Comparison of ENCODE assay signal across 28 cellular contexts in genomic region chr2:59660262-59660661, GRCh38.
DNase-seq lines count a peak whose midpoint lies in the region; ATAC-seq, FAIRE-seq and TF ChIP-seq lines count a peak whose summit lies in the region.
"Had no signal": no experiment of that assay in that cellular context is flagged by ENCODE, and none has a peak within 500 bp of the region (broad histone marks: within the 10 kb centered on the region; RNA-seq: fewer than 3 reads in every experiment).

No MANE protein-coding gene starts in this region.

- no peaks in the 10 kb centered on the region for H3K36me3 ChIP-seq in HepG2 (replicated peaks in 1 of 2; ENCODE audit: control insufficient read depth in 1 of 2, insufficient read depth in 2 of 2, low read length in 2 of 2)
- no peaks in the 10 kb centered on the region for H3K36me3 ChIP-seq in right lobe of liver
- H3K36me3 ChIP-seq: BE2C; BLaER1; BLaER1 treated with 17β-estradiol and CSF1 and Interleukin-3, amounts not matched to agents 10 nM and 100 nM had no signal

- H3K4me3 ChIP-seq in HepG2 (replicated peaks in 1 of 3; ENCODE audit: insufficient read depth in 1 of 3, low read depth in 2 of 3, low read length in 3 of 3) (no peak overlapping the region), right lobe of liver (no peak overlapping the region)
- H3K4me3 ChIP-seq: A549; BLaER1; BLaER1 treated with 17β-estradiol and CSF1 and Interleukin-3, amounts not matched to agents 10 nM and 100 nM had no signal

- 17% methylated on average over 4 of the region's 4 CpGs for WGBS in HepG2 (ENCODE audit: low lambda C conversion rate)
- 49% methylated on average over 3 of the region's 4 CpGs for whole genome bisulfite sequencing in right lobe of liver (ENCODE audit: insufficient coverage, low coverage, low lambda C conversion rate, missing lambda C conversion rate)

- H3K27me3 ChIP-seq in HepG2 (ENCODE audit: control insufficient read depth in 1 of 2, insufficient read depth in 2 of 2, low read length in 2 of 2) (no peaks in the 10 kb centered on the region), right lobe of liver (no peaks in the 10 kb centered on the region)
- H3K27me3 ChIP-seq: BE2C; BLaER1; BLaER1 treated with 17β-estradiol and CSF1 and Interleukin-3, amounts not matched to agents 10 nM and 100 nM had no signal

- DNase-seq in HepG2 (ENCODE audit: low spot score) (no peak), right lobe of liver (no peak)
- DNase-seq: 8988T; ACHN; AML-193; BE2C; C1 segment of cervical spinal cord; Caco-2; Calu3; CD4-positive, alpha-beta memory T cell; CD4-positive, alpha-beta T cell; CD4-positive, CD25-positive, alpha-beta regulatory T cell; CD8-positive, alpha-beta memory T cell; CD8-positive, alpha-beta T cell; COR-L47; DMS 273 treated with DMSO at 0.1 percent for 48 hours; DMS153; DMS79; DMS79 treated with DMSO at 0.1 percent for 48 hours; DND-41; EL had no signal

- TF ChIP-seq POLR2A in HepG2 (IDR thresholded peaks at IDR 0.05; ENCODE audit: insufficient read depth in 1 of 2, low read depth in 2 of 2, low read length in 2 of 2): no peak
- no peak for TF ChIP-seq POLR2A in right lobe of liver (IDR thresholded peaks at IDR 0.05)

- no peaks in the 10 kb centered on the region for H3K4me1 ChIP-seq in HepG2 (ENCODE audit: insufficient read depth, low read length)
- no peaks in the 10 kb centered on the region for H3K4me1 ChIP-seq in right lobe of liver
- H3K4me1 ChIP-seq: A549; BE2C; BLaER1; BLaER1 treated with 17β-estradiol and CSF1 and Interleukin-3, amounts not matched to agents 10 nM and 100 nM; Caco-2 had no signal

- POLR2A ChIA-PET in HepG2 (lab: Yijun Ruan, JAX): no interaction called here

- no peak overlapping the region for H3K9ac ChIP-seq in HepG2 (ENCODE audit: insufficient read depth, low read depth, low read length)
- H3K9ac ChIP-seq: BLaER1; BLaER1 treated with 17β-estradiol and CSF1 and Interleukin-3, amounts not matched to agents 10 nM and 100 nM had no signal

- TF ChIP-seq EP300 in HepG2 (IDR thresholded peaks at IDR 0.05; ENCODE audit: low read depth in 2 of 2, low read length in 2 of 2) (no peak), HepG2 (CRISPR knock-in tag; IDR thresholded peaks at IDR 0.05; ENCODE audit: borderline replicate concordance) (no peak)

- no peak overlapping the region for H2AFZ ChIP-seq in HepG2 (ENCODE audit: low read length)

- no peaks in the 10 kb centered on the region for H4K20me1 ChIP-seq in HepG2 (ENCODE audit: insufficient read depth, low read length)
- H4K20me1 ChIP-seq: BLaER1; BLaER1 treated with 17β-estradiol and CSF1 and Interleukin-3, amounts not matched to agents 10 nM and 100 nM had no signal

- CTCF ChIA-PET in HepG2 (lab: Yijun Ruan, JAX; ENCODE audit: low intra/inter-chr PET ratio, low total read pairs): no interaction called here

- in situ Hi-C loops in HepG2 (cut with HindIII; ENCODE audit: extremely low pct_ligation_motif_present, low pct_unique_long_range_greater_than_20kb): no loop called here

- H3K79me2 ChIP-seq in HepG2 (ENCODE audit: insufficient read depth, low read length): no peaks in the 10 kb centered on the region

- H3K27ac ChIP-seq in HepG2 (ENCODE audit: extremely low read length, insufficient read depth, low read length) (no peak overlapping the region), right lobe of liver (no peak overlapping the region)
- H3K27ac ChIP-seq: 22Rv1; A549; BLaER1; BLaER1 treated with 17β-estradiol and CSF1 and Interleukin-3, amounts not matched to agents 10 nM and 100 nM; C4-2B had no signal

- H3K9me3 ChIP-seq in HepG2 (ENCODE audit: low read length) (no peaks in the 10 kb centered on the region), right lobe of liver (no peaks in the 10 kb centered on the region)
- H3K9me3 ChIP-seq: A549; BE2C; BLaER1; BLaER1 treated with 17β-estradiol and CSF1 and Interleukin-3, amounts not matched to agents 10 nM and 100 nM; Caco-2 had no signal

- no peak for FAIRE-seq in HepG2 (lab: Jason Lieb, UNC)
- FAIRE-seq: A204.1, A549, D721Med had no signal

- TF ChIP-seq RAD21 in HepG2 (CRISPR knock-in tag; IDR thresholded peaks at IDR 0.05): no peak

- no peak overlapping the region for H3K4me2 ChIP-seq in HepG2 (ENCODE audit: low read depth, low read length)
- H3K4me2 ChIP-seq: A549; BLaER1; BLaER1 treated with 17β-estradiol and CSF1 and Interleukin-3, amounts not matched to agents 10 nM and 100 nM had no signal

- no TSS peak for BruUV-seq in HepG2 (replicated peaks; lab: Mats Ljungman, UMichigan)

- TF ChIP-seq CTCF in HepG2 (CRISPR knock-in tag; IDR thresholded peaks at IDR 0.05) (no peak), right lobe of liver (IDR thresholded peaks at IDR 0.05) (no peak)

- intact Hi-C loops in HepG2 (cut with micrococcal nuclease; ENCODE audit: unreplicated experiment): no loop called here
- intact Hi-C loops in right lobe of liver (cut with DNase I): no loop called here

- ATAC-seq in HepG2 (no peak), right lobe of liver (no peak)
- ATAC-seq: A549; CD8-positive, alpha-beta T cell had no signal

TF ChIP-seq in HepG2, 621 proteins besides CTCF, POLR2A, EP300 and RAD21:
- TF ChIP-seq CREB1 (IDR thresholded peaks at IDR 0.05) (peak; percentile 56), CREB1 (CRISPR knock-in tag; IDR thresholded peaks at IDR 0.05) (no peak), ATF7 (IDR thresholded peaks at IDR 0.05) (peak; percentile 77), ATF7 (CRISPR knock-in tag; IDR thresholded peaks at IDR 0.05) (no peak), KLF6 (CRISPR knock-in tag; IDR thresholded peaks at IDR 0.05) (no peak)
